Comparison of ENCODE assay signal across 27 cellular contexts in genomic region chr10:48369501-48369900, GRCh38.
"Had no signal": no experiment of that assay in that cellular context is flagged by ENCODE, and none has a peak within 500 bp of the region (broad histone marks: within the 10 kb centered on the region; RNA-seq: fewer than 3 reads in every experiment).

No MANE protein-coding gene starts in this region.

- H3K9me3 ChIP-seq: ovary, prostate gland, right lobe of liver, sigmoid colon, suprapubic skin, testis, tibial nerve, upper lobe of right lung, uterus had no signal

- H3K27me3 ChIP-seq: neural progenitor cell, ovary, right lobe of liver, sigmoid colon, suprapubic skin, testis, tibial nerve, upper lobe of right lung, uterus had no signal

- H3K9me3 Mint-ChIP-seq: stimulated activated memory B cell treated with anti-CD40 and anti-IgM and Interleukin-4, amounts not matched to agents 10 μg/mL and 1 μg/mL and 100 μg/mL, for 72 hours; type B pancreatic cell had no signal

- H3K27ac ChIP-seq: neural progenitor cell, ovary, prostate gland, right lobe of liver, sigmoid colon, suprapubic skin, testis, tibial nerve, upper lobe of right lung, uterus had no signal

- H3K36me3 Mint-ChIP-seq: natural killer cell had no signal

- H3K4me1 Mint-ChIP-seq: neural progenitor cell; stimulated activated memory B cell treated with anti-CD40 and anti-IgM and Interleukin-4, amounts not matched to agents 10 μg/mL and 1 μg/mL and 100 μg/mL, for 72 hours; stimulated activated naive CD8-positive, alpha-beta T cell treated with anti-CD3 and anti-CD28 coated beads, Interleukin-15, amount 100 ng/mL, for 72 hours had no signal

- H2AFZ ChIP-seq: neural progenitor cell had no signal

- H3K9ac ChIP-seq: neural progenitor cell had no signal

- H3K27ac Mint-ChIP-seq: naive thymus-derived CD4-positive, alpha-beta T cell; natural killer cell; nephron; neural progenitor cell; stimulated activated memory B cell treated with anti-CD40 and anti-IgM and Interleukin-4, amounts not matched to agents 10 μg/mL and 1 μg/mL and 100 μg/mL, for 72 hours; stimulated activated naive CD8-positive, alpha-beta T cell treated with anti-CD3 and anti-CD28 coated beads, Interleukin-15, amount 100 ng/mL, for 72 hours; type B pancreatic cell had no signal

- H3K4me3 ChIP-seq: neural progenitor cell, ovary, prostate gland, right lobe of liver, sigmoid colon, suprapubic skin, testis, tibial nerve, upper lobe of right lung, uterus had no signal

- DNase-seq: naive thymus-derived CD4-positive, alpha-beta T cell; natural killer cell; occipital lobe; ovary; right cardiac atrium; right lobe of liver; sigmoid colon; small intestine; stimulated activated CD4-positive, alpha-beta T cell treated with anti-CD3 and anti-CD28 coated beads, Interleukin-15, amount 100 ng/mL, for 24 hours; stimulated activated CD4-positive, alpha-beta T cell treated with anti-CD3 and anti-CD28 coated beads, Interleukin-2, amount 100 ng/mL, for 24 hours; stimulated activated CD4-positive, alpha-beta T cell treated with anti-CD3 and anti-CD28 coated beads, Interleukin-2, amount 100 ng/mL, for 48 hours; stimulated activated CD4-positive, alpha-beta T cell treated with anti-CD3 and anti-CD28 coated beads, Interleukin-4, amount 100 ng/mL, for 4 hours; stimulated activated CD8-positive, alpha-beta memory T cell treated with anti-CD3 and anti-CD28 coated beads, Interleukin-4, amount 100 ng/mL, for 48 hours; stimulated activated naive CD4-positive, alpha-beta T cell; stimulated activated naive CD8-positive, alpha-beta T cell treated with anti-CD3 and anti-CD28 coated beads, Interleukin-15, amount 100 ng/mL, for 72 hours; stimulated activated naive CD8-positive, alpha-beta T cell treated with anti-CD3 and anti-CD28 coated beads, Interleukin-15, Interleukin-2, amounts not matched to agents 100 U/mL and 50 U/mL, for 24 hours; substantia nigra; testis; upper lobe of right lung; uterus had no signal

- H3K4me1 ChIP-seq: prostate gland had no signal

- H3K4me2 ChIP-seq: neural progenitor cell had no signal

- H3K36me3 ChIP-seq: neural progenitor cell, ovary, prostate gland, right lobe of liver, sigmoid colon, suprapubic skin, tibial nerve, upper lobe of right lung, uterus had no signal

- H3K4me3 Mint-ChIP-seq: naive thymus-derived CD4-positive, alpha-beta T cell; natural killer cell; nephron; neural progenitor cell; stimulated activated memory B cell treated with anti-CD40 and anti-IgM and Interleukin-4, amounts not matched to agents 10 μg/mL and 1 μg/mL and 100 μg/mL, for 72 hours; stimulated activated naive CD8-positive, alpha-beta T cell treated with anti-CD3 and anti-CD28 coated beads, Interleukin-15, amount 100 ng/mL, for 72 hours; type B pancreatic cell had no signal

- H3K27me3 Mint-ChIP-seq: naive thymus-derived CD4-positive, alpha-beta T cell; stimulated activated memory B cell treated with anti-CD40 and anti-IgM and Interleukin-4, amounts not matched to agents 10 μg/mL and 1 μg/mL and 100 μg/mL, for 72 hours; stimulated activated naive CD8-positive, alpha-beta T cell treated with anti-CD3 and anti-CD28 coated beads, Interleukin-15, amount 100 ng/mL, for 72 hours; type B pancreatic cell had no signal
